1 cellular context compared by ENCODE assay signal in genomic region chr7:67805921-67806471, GRCh38.
TF ChIP-seq lines count a peak whose summit lies in the region.

No MANE protein-coding gene starts in this region.

TF ChIP-seq in HepG2, 621 proteins besides CTCF, POLR2A, EP300 and RAD21 (continued from another document):
- TF ChIP-seq USF2 (IDR thresholded peaks at IDR 0.05; ENCODE audit: low read depth, low read length) (no peak), USF2 (CRISPR knock-in tag; IDR thresholded peaks at IDR 0.05; ENCODE audit: borderline replicate concordance) (no peak), RFXAP (CRISPR knock-in tag; IDR thresholded peaks at IDR 0.05; ENCODE audit: borderline replicate concordance) (no peak), PAF1 (CRISPR knock-in tag; IDR thresholded peaks at IDR 0.05) (no peak), SALL1 (CRISPR knock-in tag; IDR thresholded peaks at IDR 0.05) (0 out of 2 replicates have a peak, but pooled peaks have one; percentile 20), HNF1A (IDR thresholded peaks at IDR 0.05; ENCODE audit: low read depth) (no peak), HNF1A (CRISPR knock-in tag; IDR thresholded peaks at IDR 0.05; ENCODE audit: borderline replicate concordance) (no peak), ZNF414 (CRISPR knock-in tag; IDR thresholded peaks at IDR 0.05) (no peak), ATF5 (CRISPR knock-in tag; IDR thresholded peaks at IDR 0.05; ENCODE audit: low read depth) (no peak), XBP1 (CRISPR knock-in tag; IDR thresholded peaks at IDR 0.05) (no peak), MEIS1 (CRISPR knock-in tag; IDR thresholded peaks at IDR 0.05; ENCODE audit: borderline replicate concordance) (no peak), HDAC6 (IDR thresholded peaks at IDR 0.05; ENCODE audit: low read depth, low read length) (no peak), RORA (CRISPR knock-in tag; IDR thresholded peaks at IDR 0.05) (no peak), ZNF501 (CRISPR knock-in tag; IDR thresholded peaks at IDR 0.05) (no peak), SOX13 (IDR thresholded peaks at IDR 0.05) (no peak), SOX13 (CRISPR knock-in tag; conservative IDR thresholded peaks at IDR 0.05 in 1 of 2, IDR thresholded peaks at IDR 0.05 in 1 of 2) (peak in 1 of 2 experiments; percentile 73; a peak in 2 of 4 replicates), MTF1 (CRISPR knock-in tag; IDR thresholded peaks at IDR 0.05) (no peak), ZBTB44 (CRISPR knock-in tag; IDR thresholded peaks at IDR 0.05) (no peak), MEF2D (CRISPR knock-in tag; IDR thresholded peaks at IDR 0.05) (no peak), SMAD9 (CRISPR knock-in tag; IDR thresholded peaks at IDR 0.05) (no peak), ZSCAN9 (CRISPR knock-in tag; IDR thresholded peaks at IDR 0.05; ENCODE audit: borderline replicate concordance) (no peak), ZMYM3 (CRISPR knock-in tag; IDR thresholded peaks at IDR 0.05) (peak; percentile 27; the same call in 1 of the 2 replicates), NR2C2 (CRISPR knock-in tag; IDR thresholded peaks at IDR 0.05; ENCODE audit: borderline replicate concordance) (no peak), ZNF7 (CRISPR knock-in tag; IDR thresholded peaks at IDR 0.05) (peak; percentile 78; the same call in 1 of the 2 replicates), IKZF1 (IDR thresholded peaks at IDR 0.05) (no peak), CCDC6 (CRISPR knock-in tag; IDR thresholded peaks at IDR 0.05) (no peak), IRF2 (CRISPR knock-in tag; IDR thresholded peaks at IDR 0.05) (no peak), NR2F6 (IDR thresholded peaks at IDR 0.05) (no peak), NR2F6 (CRISPR knock-in tag; IDR thresholded peaks at IDR 0.05) (peak; percentile 35; the same call in 1 of the 2 replicates), ZNF503 (CRISPR knock-in tag; IDR thresholded peaks at IDR 0.05) (no peak), YEATS2 (CRISPR knock-in tag; IDR thresholded peaks at IDR 0.05; ENCODE audit: borderline replicate concordance) (no peak), ZNF570 (CRISPR knock-in tag; IDR thresholded peaks at IDR 0.05; ENCODE audit: borderline replicate concordance) (no peak), ARID5B (CRISPR knock-in tag; IDR thresholded peaks at IDR 0.05) (peak; percentile 18; the same call in 1 of the 2 replicates), KDM3A (CRISPR knock-in tag; IDR thresholded peaks at IDR 0.05; ENCODE audit: low read depth) (no peak), SRSF1 (optimal IDR thresholded peaks at IDR 0.05; ENCODE audit: low read depth, low read length) (no peak), TOPORS (CRISPR knock-in tag; IDR thresholded peaks at IDR 0.05) (no peak), MAFG (CRISPR knock-in tag; IDR thresholded peaks at IDR 0.05) (no peak), ZBTB10 (CRISPR knock-in tag; IDR thresholded peaks at IDR 0.05; ENCODE audit: borderline replicate concordance) (no peak), ZNF770 (CRISPR knock-in tag; IDR thresholded peaks at IDR 0.05) (peak; percentile 70), TEF (CRISPR knock-in tag; IDR thresholded peaks at IDR 0.05) (no peak), HNF4A (CRISPR knock-in tag; IDR thresholded peaks at IDR 0.05) (peak; percentile 49), SP5 (CRISPR knock-in tag; IDR thresholded peaks at IDR 0.05; ENCODE audit: borderline replicate concordance, low read depth) (no peak), SP140L (CRISPR knock-in tag; IDR thresholded peaks at IDR 0.05; ENCODE audit: borderline replicate concordance) (no peak)
